In the genomic region with DNA sequence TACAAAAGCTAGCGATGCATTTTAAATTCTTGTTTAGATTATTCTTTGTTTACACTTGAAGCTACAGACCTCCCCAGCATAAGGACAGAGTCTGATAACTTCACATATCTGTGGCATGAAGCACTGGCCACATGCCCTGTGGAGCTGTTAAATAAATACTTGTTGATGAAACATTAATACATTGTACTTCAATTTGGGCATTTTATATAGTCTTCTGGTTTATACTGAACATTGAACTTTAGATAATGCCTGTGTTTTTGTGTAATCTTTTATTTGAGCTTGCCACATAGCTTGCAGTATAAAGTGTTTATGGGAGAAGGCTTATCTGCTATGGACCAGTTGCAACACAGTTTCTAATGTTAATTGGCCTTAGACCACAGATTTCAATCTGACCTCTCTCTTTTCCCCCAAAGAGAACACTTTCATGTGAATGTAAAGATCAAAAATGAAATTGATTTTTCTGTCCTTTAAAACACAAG, we compare ENCODE assay signal across 18 cellular contexts. TPM values are rescaled to one million over a fixed set of nuclear protein-coding genes. Genes with fewer than 3 reads are reported as not detected.
DNase-seq lines count a peak whose midpoint lies in the region; ATAC-seq and TF ChIP-seq lines count a peak whose summit lies in the region.
"Had no signal": no experiment of that assay in that cellular context is flagged by ENCODE, and none has a peak within 500 bp of the region (broad histone marks: within the 10 kb centered on the region; RNA-seq: fewer than 3 reads in every experiment).

No MANE protein-coding gene starts in this region.

- no peak overlapping the region for H2AFZ ChIP-seq in MM.1S (ENCODE audit: low read length)

- in situ Hi-C loops in astrocyte of the spinal cord (cut with HindIII; ENCODE audit: low sequenced_read_pairs): no loop called here

- H3K4me3 ChIP-seq in left ventricle myocardium inferior (no peak overlapping the region), heart right ventricle (no peak overlapping the region), astrocyte of the spinal cord (ENCODE audit: low read depth, low read length) (no peak overlapping the region), MM.1S (ENCODE audit: low read length) (no peak overlapping the region)
- H3K4me3 ChIP-seq: tibial nerve had no signal

- no peak for ATAC-seq in heart right ventricle
- no peak for ATAC-seq in HG02798 (IDR thresholded peaks at IDR 0.05; ENCODE audit: poor library complexity, unreplicated experiment)

- H3F3A ChIP-seq in MM.1S (ENCODE audit: insufficient read depth, low read length): no peaks in the 10 kb centered on the region

- H3K27ac ChIP-seq in left ventricle myocardium inferior (replicated peaks) (peak overlapping the region; percentile 86), heart right ventricle (peak overlapping the region in 2 of 10 donors; percentile 22 to 26), MM.1S (ENCODE audit: low read length) (no peak overlapping the region)
- H3K27ac ChIP-seq: tibial nerve had no signal

- peaks cover 87% of the 10 kb centered on the region for H3K4me1 ChIP-seq in left ventricle myocardium inferior
- peaks cover 8 to 73% (median 39%) of the 10 kb centered on the region in 9 donors for H3K4me1 ChIP-seq in heart right ventricle
- H3K4me1 ChIP-seq in MM.1S (ENCODE audit: low read length): no peaks in the 10 kb centered on the region

- no peaks in the 10 kb centered on the region for H3K9me3 ChIP-seq in left ventricle myocardium inferior (replicated peaks)
- no peaks in the 10 kb centered on the region for H3K9me3 ChIP-seq in heart right ventricle
- H3K9me3 ChIP-seq in MM.1S (replicated peaks; ENCODE audit: insufficient read depth, low read length): no peaks in the 10 kb centered on the region
- H3K9me3 ChIP-seq: tibial nerve had no signal

- intact Hi-C loops in left ventricle myocardium inferior (cut with micrococcal nuclease) (no loop called here), heart right ventricle (cut with DNase I) (loop anchor here in 6 of 10 donors (5.0 to 10.0 kb wide), 2 partner anchors 85 to 192 kb away; no protein-coding TSS in a partner anchor)

- H3K36me3 ChIP-seq in left ventricle myocardium inferior (no peaks in the 10 kb centered on the region), heart right ventricle (no peaks in the 10 kb centered on the region), MM.1S (replicated peaks; ENCODE audit: insufficient read depth, low read length) (no peaks in the 10 kb centered on the region)
- H3K36me3 ChIP-seq: tibial nerve had no signal

- H3K79me2 ChIP-seq in MM.1S (ENCODE audit: low read length): no peaks in the 10 kb centered on the region

- H3K9me2 ChIP-seq in MM.1S (replicated peaks; ENCODE audit: insufficient read depth, low read length): no peaks in the 10 kb centered on the region

- H3K27me3 ChIP-seq in left ventricle myocardium inferior (ENCODE audit: low read depth) (no peaks in the 10 kb centered on the region), heart right ventricle (no peaks in the 10 kb centered on the region), MM.1S (replicated peaks; ENCODE audit: insufficient read depth, low read length) (no peaks in the 10 kb centered on the region)
- H3K27me3 ChIP-seq: tibial nerve had no signal

- WGBS in heart right ventricle, 2 donors: 43 to 44% methylated on average over 1 of the region's 1 CpG

- H3K4me2 ChIP-seq in MM.1S (ENCODE audit: low read depth, low read length): no peak overlapping the region

- TF ChIP-seq CTCF in left ventricle myocardium inferior (IDR thresholded peaks at IDR 0.05; ENCODE audit: borderline replicate concordance) (no peak), heart right ventricle (IDR thresholded peaks at IDR 0.05) (no peak), astrocyte of the spinal cord (IDR thresholded peaks at IDR 0.05; ENCODE audit: low read depth, low read length) (no peak), MM.1S (IDR thresholded peaks at IDR 0.05; ENCODE audit: low read length) (no peak)

- DNase-seq in left ventricle myocardium inferior (no peak), heart right ventricle (no peak), astrocyte of the spinal cord (ENCODE audit: low read depth, low spot score) (peak; percentile 18), kidney tubule cell (ENCODE audit: low spot score) (peak; percentile 6), cerebellum (ENCODE audit: low spot score) (no peak), MM.1S (no peak), NCI-H2171 treated with DMSO at 0.1 percent for 48 hours (lab: John Stamatoyannopoulos, UW) (no peak)
- DNase-seq: ACHN; activated CD4-positive, alpha-beta T cell treated with anti-CD3 and anti-CD28 coated beads for 36 hours; CD4-positive, alpha-beta memory T cell; endodermal cell; midbrain; NCI-H1092 treated with DMSO at 0.1 percent for 48 hours; SIG-M5; stimulated activated CD4-positive, alpha-beta T cell treated with anti-CD3 and anti-CD28 coated beads, Interleukin-4, amount 100 ng/mL, for 4 hours; T1000 had no signal

- no peaks in the 10 kb centered on the region for H4K20me1 ChIP-seq in MM.1S (ENCODE audit: insufficient read depth, low read length)

- no peak overlapping the region for H3K9ac ChIP-seq in MM.1S (ENCODE audit: low read length)

RNA-seq across cellular contexts. Expression of gene FRK, which starts 48.2 kb away (rescaled TPM):
- total RNA-seq in left ventricle myocardium inferior: 11.2 TPM
- 10 to 100 TPM in 1 of 10 donors, 1 to 10 TPM in 9; 5.1 to 10.6 (median 6.8) TPM for total RNA-seq in heart right ventricle
- 1 to 10 TPM in 1 of 2 donors, under 1 TPM in 1; 0.61 to 2.2 TPM for polyA plus RNA-seq in heart right ventricle
- 0.36 TPM for total RNA-seq in cerebellum
- total RNA-seq: CD4-positive, alpha-beta memory T cell had no signal

Comparison
In these comparisons a context has a peak if more than half of its experiments do, and no peak if none do; other contexts are left out.
1. DNase-seq: peak in astrocyte of the spinal cord (single experiment) and kidney tubule cell (single experiment); none in left ventricle myocardium inferior (single experiment), heart right ventricle (0 of 2), cerebellum (single experiment), MM.1S (single experiment) and NCI-H2171 treated with DMSO at 0.1 percent for 48 hours (single experiment).